Comparison of ENCODE assay signal across 2 cellular contexts in the genomic region with DNA sequence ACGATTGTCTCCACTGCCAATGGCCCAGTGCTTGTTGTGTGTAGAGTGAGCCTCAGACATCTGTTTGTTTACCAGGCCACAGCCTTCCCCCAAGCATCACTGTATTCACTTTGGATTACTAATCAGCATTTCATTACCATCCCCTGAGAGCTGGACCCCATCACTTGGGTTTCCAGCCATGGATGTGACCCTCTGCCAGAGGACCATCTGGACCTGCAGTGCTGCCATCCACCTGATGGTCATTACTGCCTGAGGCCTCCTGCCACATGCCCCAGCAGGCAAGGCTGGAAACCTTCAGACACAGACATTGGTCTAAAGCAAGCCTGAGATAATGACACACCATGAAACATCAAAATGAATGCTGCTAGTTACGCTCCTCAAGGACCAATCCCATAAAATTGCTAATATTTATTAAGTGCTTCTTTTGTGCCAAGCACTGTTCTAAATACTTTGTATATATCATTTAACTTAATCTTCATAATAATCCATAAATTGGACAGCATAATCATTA.
TF ChIP-seq lines count a peak whose summit lies in the region.

No MANE protein-coding gene starts in this region.

TF ChIP-seq in SK-N-SH, 30 proteins besides CTCF, POLR2A, EP300 and RAD21 (continued from another document):
- TF ChIP-seq, protein P1, sequence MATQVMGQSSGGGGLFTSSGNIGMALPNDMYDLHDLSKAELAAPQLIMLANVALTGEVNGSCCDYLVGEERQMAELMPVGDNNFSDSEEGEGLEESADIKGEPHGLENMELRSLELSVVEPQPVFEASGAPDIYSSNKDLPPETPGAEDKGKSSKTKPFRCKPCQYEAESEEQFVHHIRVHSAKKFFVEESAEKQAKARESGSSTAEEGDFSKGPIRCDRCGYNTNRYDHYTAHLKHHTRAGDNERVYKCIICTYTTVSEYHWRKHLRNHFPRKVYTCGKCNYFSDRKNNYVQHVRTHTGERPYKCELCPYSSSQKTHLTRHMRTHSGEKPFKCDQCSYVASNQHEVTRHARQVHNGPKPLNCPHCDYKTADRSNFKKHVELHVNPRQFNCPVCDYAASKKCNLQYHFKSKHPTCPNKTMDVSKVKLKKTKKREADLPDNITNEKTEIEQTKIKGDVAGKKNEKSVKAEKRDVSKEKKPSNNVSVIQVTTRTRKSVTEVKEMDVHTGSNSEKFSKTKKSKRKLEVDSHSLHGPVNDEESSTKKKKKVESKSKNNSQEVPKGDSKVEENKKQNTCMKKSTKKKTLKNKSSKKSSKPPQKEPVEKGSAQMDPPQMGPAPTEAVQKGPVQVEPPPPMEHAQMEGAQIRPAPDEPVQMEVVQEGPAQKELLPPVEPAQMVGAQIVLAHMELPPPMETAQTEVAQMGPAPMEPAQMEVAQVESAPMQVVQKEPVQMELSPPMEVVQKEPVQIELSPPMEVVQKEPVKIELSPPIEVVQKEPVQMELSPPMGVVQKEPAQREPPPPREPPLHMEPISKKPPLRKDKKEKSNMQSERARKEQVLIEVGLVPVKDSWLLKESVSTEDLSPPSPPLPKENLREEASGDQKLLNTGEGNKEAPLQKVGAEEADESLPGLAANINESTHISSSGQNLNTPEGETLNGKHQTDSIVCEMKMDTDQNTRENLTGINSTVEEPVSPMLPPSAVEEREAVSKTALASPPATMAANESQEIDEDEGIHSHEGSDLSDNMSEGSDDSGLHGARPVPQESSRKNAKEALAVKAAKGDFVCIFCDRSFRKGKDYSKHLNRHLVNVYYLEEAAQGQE (IDR thresholded peaks at IDR 0.05; ENCODE audit: low read depth, low read length), result no peak
- TF ChIP-seq, protein P2, sequence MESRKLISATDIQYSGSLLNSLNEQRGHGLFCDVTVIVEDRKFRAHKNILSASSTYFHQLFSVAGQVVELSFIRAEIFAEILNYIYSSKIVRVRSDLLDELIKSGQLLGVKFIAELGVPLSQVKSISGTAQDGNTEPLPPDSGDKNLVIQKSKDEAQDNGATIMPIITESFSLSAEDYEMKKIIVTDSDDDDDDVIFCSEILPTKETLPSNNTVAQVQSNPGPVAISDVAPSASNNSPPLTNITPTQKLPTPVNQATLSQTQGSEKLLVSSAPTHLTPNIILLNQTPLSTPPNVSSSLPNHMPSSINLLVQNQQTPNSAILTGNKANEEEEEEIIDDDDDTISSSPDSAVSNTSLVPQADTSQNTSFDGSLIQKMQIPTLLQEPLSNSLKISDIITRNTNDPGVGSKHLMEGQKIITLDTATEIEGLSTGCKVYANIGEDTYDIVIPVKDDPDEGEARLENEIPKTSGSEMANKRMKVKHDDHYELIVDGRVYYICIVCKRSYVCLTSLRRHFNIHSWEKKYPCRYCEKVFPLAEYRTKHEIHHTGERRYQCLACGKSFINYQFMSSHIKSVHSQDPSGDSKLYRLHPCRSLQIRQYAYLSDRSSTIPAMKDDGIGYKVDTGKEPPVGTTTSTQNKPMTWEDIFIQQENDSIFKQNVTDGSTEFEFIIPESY (IDR thresholded peaks at IDR 0.05; ENCODE audit: borderline replicate concordance, low read depth), result no peak
TF ChIP-seq in SK-N-SH: peak in this region for 0.

TF ChIP-seq in SK-N-SH treated with all-trans-retinoic acid at 6 μM for 48 hours, 23 proteins besides CTCF, POLR2A, EP300 and RAD21 (continued from another document):
- no peak for TF ChIP-seq ZFP3 (CRISPR knock-in tag; IDR thresholded peaks at IDR 0.05)
- TF ChIP-seq ISL1 (CRISPR knock-in tag; IDR thresholded peaks at IDR 0.05), result no peak
- TF ChIP-seq PPARA (CRISPR knock-in tag; IDR thresholded peaks at IDR 0.05; ENCODE audit: borderline replicate concordance), result no peak
- TF ChIP-seq ZNF565 (CRISPR knock-in tag; conservative IDR thresholded peaks at IDR 0.05; ENCODE audit: low read depth), result no peak
- no peak for TF ChIP-seq BACH2 (CRISPR knock-in tag; IDR thresholded peaks at IDR 0.05; ENCODE audit: borderline replicate concordance)
- TF ChIP-seq TOX (CRISPR knock-in tag; IDR thresholded peaks at IDR 0.05; ENCODE audit: borderline replicate concordance), result no peak
- TF ChIP-seq, protein P3, sequence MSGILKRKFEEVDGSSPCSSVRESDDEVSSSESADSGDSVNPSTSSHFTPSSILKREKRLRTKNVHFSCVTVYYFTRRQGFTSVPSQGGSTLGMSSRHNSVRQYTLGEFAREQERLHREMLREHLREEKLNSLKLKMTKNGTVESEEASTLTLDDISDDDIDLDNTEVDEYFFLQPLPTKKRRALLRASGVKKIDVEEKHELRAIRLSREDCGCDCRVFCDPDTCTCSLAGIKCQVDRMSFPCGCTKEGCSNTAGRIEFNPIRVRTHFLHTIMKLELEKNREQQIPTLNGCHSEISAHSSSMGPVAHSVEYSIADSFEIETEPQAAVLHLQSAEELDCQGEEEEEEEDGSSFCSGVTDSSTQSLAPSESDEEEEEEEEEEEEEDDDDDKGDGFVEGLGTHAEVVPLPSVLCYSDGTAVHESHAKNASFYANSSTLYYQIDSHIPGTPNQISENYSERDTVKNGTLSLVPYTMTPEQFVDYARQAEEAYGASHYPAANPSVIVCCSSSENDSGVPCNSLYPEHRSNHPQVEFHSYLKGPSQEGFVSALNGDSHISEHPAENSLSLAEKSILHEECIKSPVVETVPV (CRISPR knock-in tag; IDR thresholded peaks at IDR 0.05), result no peak
